ENCODE assay signal across 10 cellular contexts in the genomic region with DNA sequence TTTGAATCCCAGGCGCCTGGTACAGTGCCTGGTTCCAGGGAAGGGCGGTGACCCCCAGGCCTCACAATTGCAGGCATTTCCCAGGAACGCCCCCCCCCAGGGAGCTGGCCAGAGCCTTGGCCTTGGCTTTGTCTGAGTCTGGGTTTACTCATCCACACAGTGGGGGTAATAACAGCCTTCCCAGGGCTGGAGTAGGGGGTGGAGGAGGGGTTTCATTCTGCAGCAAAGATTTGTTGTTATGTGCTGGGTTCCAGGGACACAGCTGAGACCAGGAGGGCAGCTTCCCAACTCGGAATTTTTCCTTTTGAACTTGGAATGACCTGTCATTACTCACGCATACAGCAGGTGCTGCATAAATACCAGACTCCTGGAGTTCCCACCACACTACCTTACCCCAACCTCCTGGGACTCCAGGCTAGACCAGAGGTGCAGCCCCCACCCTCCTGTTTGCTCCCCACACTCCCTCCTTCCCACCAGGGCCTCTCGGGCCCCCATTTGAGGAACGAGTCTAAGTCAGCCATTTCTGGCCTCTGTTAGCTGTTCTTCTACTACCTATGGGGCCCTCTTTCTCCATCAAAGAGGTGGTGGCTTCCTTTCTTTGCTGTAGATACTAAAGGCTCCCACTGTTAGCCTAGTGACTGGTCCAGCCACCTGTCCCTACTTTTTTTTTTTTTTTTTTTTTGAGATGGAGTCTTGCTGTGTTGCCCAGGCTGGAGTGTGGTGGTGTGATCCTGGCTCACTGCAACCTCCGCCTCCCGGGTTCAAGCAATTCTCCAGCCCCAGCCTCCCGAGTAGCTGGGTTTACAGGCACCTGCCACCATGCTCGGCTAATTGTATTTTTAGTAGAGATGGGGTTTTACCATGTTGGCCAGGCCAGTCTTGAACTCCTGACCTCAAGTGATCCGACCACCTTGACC. TPM values are rescaled to one million over a fixed set of nuclear protein-coding genes. Genes with fewer than 3 reads are reported as not detected.
DNase-seq lines count a peak whose midpoint lies in the region; ATAC-seq, FAIRE-seq and TF ChIP-seq lines count a peak whose summit lies in the region.
"Had no signal": no experiment of that assay in that cellular context is flagged by ENCODE, and none has a peak within 500 bp of the region (broad histone marks: within the 10 kb centered on the region; RNA-seq: fewer than 3 reads in every experiment).

No MANE protein-coding gene starts in this region.

- CTCF ChIA-PET in Panc1 (lab: Charles Lee), result interaction anchor here (0.7 kb wide), 1 partner anchor 126 kb away, joined by 8 read pairs; no protein-coding TSS in a partner anchor

- H3K27me3 ChIP-seq in Panc1 (ENCODE audit: control insufficient read depth, insufficient read depth, low read length) (no peaks in the 10 kb centered on the region), HAP-1 (ENCODE audit: low read depth) (no peaks in the 10 kb centered on the region)

- no peaks in the 10 kb centered on the region for H3K9me3 ChIP-seq in Panc1 (ENCODE audit: control insufficient read depth, insufficient read depth, low read depth, low read length)
- H3K9me3 ChIP-seq in HAP-1, result no peaks in the 10 kb centered on the region

- TF ChIP-seq CTCF in GM20000 (IDR thresholded peaks at IDR 0.05; ENCODE audit: extremely low read depth, missing control alignments), result no peak
- no peak for TF ChIP-seq CTCF in Panc1 (IDR thresholded peaks at IDR 0.05)
- no peak for TF ChIP-seq CTCF in fibroblast of the aortic adventitia (IDR thresholded peaks at IDR 0.05; ENCODE audit: insufficient read depth, low read length)
- TF ChIP-seq CTCF in D721Med (IDR thresholded peaks at IDR 0.05; ENCODE audit: insufficient read depth, missing control alignments), result no peak

- DNase-seq in GM20000 (ENCODE audit: low spot score), result peak; percentile 48
- no peak for DNase-seq in Panc1 (ENCODE audit: low read depth, low spot score)
- DNase-seq in fibroblast of the aortic adventitia (ENCODE audit: low read depth), result peak; percentile 90
- DNase-seq in renal cortical epithelial cell (ENCODE audit: low read depth), result peak; percentile 38
- DNase-seq in Kasumi-1 (lab: John Stamatoyannopoulos, UW), result no peak
- DNase-seq in HAP-1 (ENCODE audit: low spot score in 2 of 2), result no peak
- DNase-seq in D721Med (ENCODE audit: insufficient read length, low spot score), result no peak
- DNase-seq: NCI-H524 treated with DMSO at 0.1 percent for 48 hours had no signal

- FAIRE-seq in D721Med (lab: Jason Lieb, UNC), result no peak

- peak; percentile 28 for ATAC-seq in Panc1
- no peak for ATAC-seq in HG02588 (IDR thresholded peaks at IDR 0.05; ENCODE audit: unreplicated experiment)

- no peak overlapping the region for H3K4me3 ChIP-seq in Panc1 (ENCODE audit: low read depth in 2 of 2, low read length in 2 of 2)
- no peak overlapping the region for H3K4me3 ChIP-seq in fibroblast of the aortic adventitia (ENCODE audit: low read depth, low read length)
- H3K4me3 ChIP-seq in HAP-1, result no peak overlapping the region

- in situ Hi-C loops in Panc1 (cut with HindIII; ENCODE audit: low pct_unique_long_range_greater_than_20kb, low sequenced_read_pairs), result no loop called here
- in situ Hi-C loops in HAP-1 (cut with MboI; ENCODE audit: low sequenced_read_pairs), result no loop called here

- intact Hi-C loops in Panc1 (cut with micrococcal nuclease; ENCODE audit: unreplicated experiment), result no loop called here

- peak overlapping the region; percentile 17; the same call in 1 of the 2 replicates for H3K27ac ChIP-seq in Panc1 (ENCODE audit: low read length)

- no TSS peak for BruUV-seq in Panc1 (replicated peaks; lab: Mats Ljungman, UMichigan)

- peaks cover 12% of the 10 kb centered on the region for H3K4me1 ChIP-seq in Panc1 (ENCODE audit: control insufficient read depth, insufficient read depth, low read length)
- peaks cover 10% of the 10 kb centered on the region for H3K4me1 ChIP-seq in HAP-1

- POLR2A ChIA-PET in Panc1 (lab: Charles Lee), result interaction anchor here (0.6 kb wide), 1 partner anchor 438 kb away, joined by 3 read pairs; no protein-coding TSS in a partner anchor

- H3K36me3 ChIP-seq in Panc1 (ENCODE audit: control insufficient read depth, insufficient read depth, low read length) (no peaks in the 10 kb centered on the region), HAP-1 (replicated peaks) (no peaks in the 10 kb centered on the region)

RNA-seq across cellular contexts. Expression of a gene that starts 1.6 kb away (rescaled TPM):
- total RNA-seq in Panc1 (2021; ENCODE audit: unreplicated experiment) (10.0 TPM), fibroblast of the aortic adventitia (ENCODE audit: low replicate concordance) (15.8 and 18.5 TPM in 2 replicates), renal cortical epithelial cell (0.69 and 10.7 TPM in 2 replicates)
- 16.6 TPM for polyA plus RNA-seq in Panc1 (2012; ENCODE audit: insufficient read length)

RNA-seq across cellular contexts. Expression of a gene that starts 18.3 kb away (rescaled TPM):
- not detected for total RNA-seq in Panc1 (2021; ENCODE audit: unreplicated experiment)
- polyA plus RNA-seq in Panc1 (2012; ENCODE audit: insufficient read length), result not detected
- not detected in 2 replicates for total RNA-seq in fibroblast of the aortic adventitia (ENCODE audit: low replicate concordance)
- not detected in 2 replicates for total RNA-seq in renal cortical epithelial cell
- total RNA-seq: ureter had no signal

RNA-seq across cellular contexts. Expression of a gene that starts 34.9 kb away (rescaled TPM):
- 0.33 TPM for total RNA-seq in Panc1 (2021; ENCODE audit: unreplicated experiment)
- polyA plus RNA-seq in Panc1 (2012; ENCODE audit: insufficient read length), result 1.7 TPM
- total RNA-seq in fibroblast of the aortic adventitia (ENCODE audit: low replicate concordance), result 0.09 and 0.41 TPM in 2 replicates
- total RNA-seq in renal cortical epithelial cell, result 0.05 and 0.17 TPM in 2 replicates

Comparison
In these comparisons a context has a peak if more than half of its experiments do, and no peak if none do; other contexts are left out.
1. DNase-seq: peak in GM20000 (single experiment), fibroblast of the aortic adventitia (single experiment) and renal cortical epithelial cell (single experiment); none in Panc1 (single experiment), Kasumi-1 (0 of 2), HAP-1 (0 of 2) and D721Med (single experiment).